24 cellular contexts compared by ENCODE assay signal in genomic region chr7:138645284-138645683, GRCh38. TPM values are rescaled to one million over a fixed set of nuclear protein-coding genes. Genes with fewer than 3 reads are reported as not detected.
DNase-seq lines count a peak whose midpoint lies in the region; ATAC-seq, FAIRE-seq and TF ChIP-seq lines count a peak whose summit lies in the region.
"Had no signal": no experiment of that assay in that cellular context is flagged by ENCODE, and none has a peak within 500 bp of the region (broad histone marks: within the 10 kb centered on the region; RNA-seq: fewer than 3 reads in every experiment).

No MANE protein-coding gene starts in this region.

- TF ChIP-seq CTCF in HEK293 (tag by site-specific recombination; IDR thresholded peaks at IDR 0.05) (no peak), VCaP (conservative IDR thresholded peaks at IDR 0.05) (peak; percentile 15; the same call in 1 of the 2 replicates), HepG2 (CRISPR knock-in tag; IDR thresholded peaks at IDR 0.05) (peak; percentile 60)

- ATAC-seq in HepG2 (peak; percentile 83), HG03280 (IDR thresholded peaks at IDR 0.05; ENCODE audit: unreplicated experiment) (no peak)
- ATAC-seq: activated T-cell treated with anti-CD3 and anti-CD28 coated beads, Interleukin-2, amount 50 U/mL, for 4 hours; gastroesophageal sphincter; left cardiac atrium; natural killer cell; stimulated activated memory B cell treated with anti-CD40 and anti-IgM and Interleukin-4, amounts not matched to agents 10 μg/mL and 1 μg/mL and 100 μg/mL, for 72 hours had no signal

- no peak for TF ChIP-seq RAD21 in HepG2 (CRISPR knock-in tag; IDR thresholded peaks at IDR 0.05)

- FAIRE-seq in HepG2 (lab: Jason Lieb, UNC) = no peak
- FAIRE-seq: G401.6 had no signal

- no peaks in the 10 kb centered on the region for H3K36me3 ChIP-seq in HEK293 (ENCODE audit: control insufficient read depth in 2 of 2, insufficient read depth in 1 of 2, low read length in 2 of 2)
- H3K36me3 ChIP-seq in HepG2 (replicated peaks in 1 of 2; ENCODE audit: control insufficient read depth in 1 of 2, insufficient read depth in 2 of 2, low read length in 2 of 2) = no peaks in the 10 kb centered on the region
- H3K36me3 ChIP-seq: BLaER1 treated with 17β-estradiol and CSF1 and Interleukin-3, amounts not matched to agents 10 nM and 100 nM; gastroesophageal sphincter had no signal

- POLR2A ChIA-PET in HEK293 (lab: Yijun Ruan, JAX) = no interaction called here
- POLR2A ChIA-PET in HepG2 (lab: Yijun Ruan, JAX) = no interaction called here

- BruUV-seq in HepG2 (replicated peaks; lab: Mats Ljungman, UMichigan) = no TSS peak

- no peaks in the 10 kb centered on the region for H3K79me2 ChIP-seq in HepG2 (ENCODE audit: insufficient read depth, low read length)

- H3K4me1 ChIP-seq in HEK293 (ENCODE audit: control insufficient read depth, insufficient read depth, low read length) (no peaks in the 10 kb centered on the region), HepG2 (ENCODE audit: insufficient read depth, low read length) (no peaks in the 10 kb centered on the region)
- H3K4me1 ChIP-seq: BLaER1 treated with 17β-estradiol and CSF1 and Interleukin-3, amounts not matched to agents 10 nM and 100 nM; gastroesophageal sphincter had no signal

- no peaks in the 10 kb centered on the region for H4K20me1 ChIP-seq in HepG2 (ENCODE audit: insufficient read depth, low read length)
- H4K20me1 ChIP-seq: BLaER1 treated with 17β-estradiol and CSF1 and Interleukin-3, amounts not matched to agents 10 nM and 100 nM had no signal

- no peak overlapping the region for H3K9ac ChIP-seq in HepG2 (ENCODE audit: insufficient read depth, low read depth, low read length)
- H3K9ac ChIP-seq: BLaER1 treated with 17β-estradiol and CSF1 and Interleukin-3, amounts not matched to agents 10 nM and 100 nM; KMS-11 had no signal

- intact Hi-C loops in HepG2 (cut with micrococcal nuclease; ENCODE audit: unreplicated experiment) = no loop called here
- intact Hi-C loops in cardiac septum (cut with DNase I) = no loop called here

- CTCF ChIA-PET in HEK293 (lab: Yijun Ruan, JAX) (interaction anchor here (0.6 kb wide), 2 partner anchors 21 to 35 kb away, joined by 3 read pairs; no protein-coding TSS in a partner anchor), HepG2 (lab: Yijun Ruan, JAX; ENCODE audit: low intra/inter-chr PET ratio, low total read pairs) (interaction anchor here (1.4 kb wide), 1 partner anchor 94 kb away, joined by 5 read pairs; no protein-coding TSS in a partner anchor)

- in situ Hi-C loops in HepG2 (cut with HindIII; ENCODE audit: extremely low pct_ligation_motif_present, low pct_unique_long_range_greater_than_20kb) = no loop called here

- H3K4me2 ChIP-seq in HepG2 (ENCODE audit: low read depth, low read length) = no peak overlapping the region
- H3K4me2 ChIP-seq: BLaER1 treated with 17β-estradiol and CSF1 and Interleukin-3, amounts not matched to agents 10 nM and 100 nM; KMS-11; PC-9 had no signal

- H3K4me3 ChIP-seq in HEK293 (ENCODE audit: low read depth, low read length) = no peak overlapping the region
- H3K4me3 ChIP-seq in HepG2 (replicated peaks in 1 of 3; ENCODE audit: insufficient read depth in 1 of 3, low read depth in 2 of 3, low read length in 3 of 3) = no peak overlapping the region
- H3K4me3 ChIP-seq: BLaER1 treated with 17β-estradiol and CSF1 and Interleukin-3, amounts not matched to agents 10 nM and 100 nM; gastroesophageal sphincter; PC-9 had no signal

- no peak overlapping the region for H2AFZ ChIP-seq in HepG2 (ENCODE audit: low read length)
- H2AFZ ChIP-seq: PC-9 had no signal

- 58% methylated on average over 7 of the region's 7 CpGs for WGBS in HepG2 (ENCODE audit: low lambda C conversion rate)

- no peak for TF ChIP-seq POLR2A in HepG2 (IDR thresholded peaks at IDR 0.05; ENCODE audit: insufficient read depth in 1 of 2, low read depth in 2 of 2, low read length in 2 of 2)

- H3K27ac ChIP-seq in HEK293 (ENCODE audit: extremely low read depth, low read depth, low read length) = no peak overlapping the region
- H3K27ac ChIP-seq in VCaP = no peak overlapping the region
- no peak overlapping the region for H3K27ac ChIP-seq in HepG2 (ENCODE audit: extremely low read length, insufficient read depth, low read length)
- H3K27ac ChIP-seq: BLaER1 treated with 17β-estradiol and CSF1 and Interleukin-3, amounts not matched to agents 10 nM and 100 nM; gastroesophageal sphincter; KMS-11; PC-9 had no signal

- H3K9me3 ChIP-seq in HEK293 (ENCODE audit: control insufficient read depth, insufficient read depth, low read depth, low read length) (no peaks in the 10 kb centered on the region), HepG2 (ENCODE audit: low read length) (no peaks in the 10 kb centered on the region)
- H3K9me3 ChIP-seq: gastroesophageal sphincter had no signal

- H3K27me3 ChIP-seq in HepG2 (ENCODE audit: control insufficient read depth in 1 of 2, insufficient read depth in 2 of 2, low read length in 2 of 2) = no peaks in the 10 kb centered on the region
- H3K27me3 ChIP-seq: BLaER1 treated with 17β-estradiol and CSF1 and Interleukin-3, amounts not matched to agents 10 nM and 100 nM; gastroesophageal sphincter had no signal

- peak; percentile 16 for DNase-seq in NCI-H146 (lab: John Stamatoyannopoulos, UW)
- DNase-seq in NCI-H146 treated with DMSO at 0.1 percent for 48 hours (lab: John Stamatoyannopoulos, UW; ENCODE audit: unreplicated experiment) = no peak
- DNase-seq in HepG2 (ENCODE audit: low spot score) = peak; percentile 15
- DNase-seq in activated CD4-positive, alpha-beta T cell treated with anti-CD3 and anti-CD28 coated beads, Interleukin-2, amount 50 U/mL, for 4 hours = no peak
- no peak for DNase-seq in cardiac septum (ENCODE audit: low spot score)
- DNase-seq: activated naive CD4-positive, alpha-beta T cell treated with anti-CD3 and anti-CD28 coated beads, Interleukin-2, amount 10 ng/mL, durations not matched to agents 7 days and 5 days; activated T-cell treated with anti-CD3 and anti-CD28 coated beads, Interleukin-2, amount 50 U/mL, for 4 hours; left cardiac atrium; natural killer cell; NCI-H1092; NCI-H2107; NCI-H524 treated with DMSO at 0.1 percent for 48 hours; PC-9; SIG-M5; T-helper 2 cell had no signal

- TF ChIP-seq EP300 in HepG2 (IDR thresholded peaks at IDR 0.05; ENCODE audit: low read depth in 2 of 2, low read length in 2 of 2) = no peak
- no peak for TF ChIP-seq EP300 in HepG2 (CRISPR knock-in tag; IDR thresholded peaks at IDR 0.05; ENCODE audit: borderline replicate concordance)

TF ChIP-seq in HEK293, 187 proteins besides CTCF, POLR2A, EP300 and RAD21 (continues in another document):
- 0 out of 2 replicates have a peak, but pooled peaks have one; percentile 34 for TF ChIP-seq ZNF341 (tag by site-specific recombination; IDR thresholded peaks at IDR 0.05; ENCODE audit: low read depth)
- TF ChIP-seq, protein P1, sequence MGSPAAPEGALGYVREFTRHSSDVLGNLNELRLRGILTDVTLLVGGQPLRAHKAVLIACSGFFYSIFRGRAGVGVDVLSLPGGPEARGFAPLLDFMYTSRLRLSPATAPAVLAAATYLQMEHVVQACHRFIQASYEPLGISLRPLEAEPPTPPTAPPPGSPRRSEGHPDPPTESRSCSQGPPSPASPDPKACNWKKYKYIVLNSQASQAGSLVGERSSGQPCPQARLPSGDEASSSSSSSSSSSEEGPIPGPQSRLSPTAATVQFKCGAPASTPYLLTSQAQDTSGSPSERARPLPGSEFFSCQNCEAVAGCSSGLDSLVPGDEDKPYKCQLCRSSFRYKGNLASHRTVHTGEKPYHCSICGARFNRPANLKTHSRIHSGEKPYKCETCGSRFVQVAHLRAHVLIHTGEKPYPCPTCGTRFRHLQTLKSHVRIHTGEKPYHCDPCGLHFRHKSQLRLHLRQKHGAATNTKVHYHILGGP (tag by site-specific recombination; IDR thresholded peaks at IDR 0.05) = no peak
- TF ChIP-seq ZNF707 (tag by site-specific recombination; IDR thresholded peaks at IDR 0.05) = no peak

TF ChIP-seq in HepG2, 621 proteins besides CTCF, POLR2A, EP300 and RAD21 (continues in another document):
- TF ChIP-seq ELF3 (CRISPR knock-in tag; IDR thresholded peaks at IDR 0.05) (peak; percentile 36; the same call in 1 of the 2 replicates), FOXP1 (IDR thresholded peaks at IDR 0.05) (no peak), FOXP1 (CRISPR knock-in tag; IDR thresholded peaks at IDR 0.05) (no peak), ZFP36 (IDR thresholded peaks at IDR 0.05; ENCODE audit: borderline replicate concordance, low read depth, low read length, partially characterized antibody) (no peak), ZNF329 (CRISPR knock-in tag; IDR thresholded peaks at IDR 0.05; ENCODE audit: low read depth) (no peak)

RNA-seq across cellular contexts. Expression of gene SVOPL, which starts 55.9 kb away (rescaled TPM):
- total RNA-seq in HepG2 (2016; rRNA removed; fragmentation: Illumina TruSeq; extraction: Trizol) (not detected in 2 replicates), cardiac septum (not detected)
- not detected in 2 replicates for total RNA-seq in HepG2 (2016; cell fraction: cytosol; rRNA removed; fragmentation: Illumina TruSeq; extraction: Trizol; ENCODE audit: low read depth)
- total RNA-seq in HepG2 (2016; cell fraction: insoluble cytoplasmic fraction; rRNA removed; fragmentation: Illumina TruSeq; extraction: Trizol) = not detected in 2 replicates
- not detected in 2 replicates for total RNA-seq in HepG2 (2016; cell fraction: membrane; rRNA removed; fragmentation: Illumina TruSeq; extraction: Trizol)
- total RNA-seq in HepG2 (2016; cell fraction: nucleus; rRNA removed; fragmentation: Illumina TruSeq; extraction: Trizol) = not detected in 2 replicates
- not detected in 2 replicates for polyA plus RNA-seq in HepG2 (2011; rRNA removed)
- polyA plus RNA-seq in HepG2 (2011; cell fraction: cytosol; rRNA removed) = 0.04 TPM in 1 of 2 replicates, not detected in the other
- polyA plus RNA-seq in HepG2 (2011; cell fraction: nucleus; rRNA removed) = not detected in 2 replicates
- polyA plus RNA-seq in HepG2 (2012) = not detected in 2 replicates
- not detected in 2 replicates for polyA plus RNA-seq in HepG2 (2016; cell fraction: cytosol; fragmentation: Illumina TruSeq; extraction: Trizol; ENCODE audit: low read depth)
- polyA plus RNA-seq in HepG2 (2016; cell fraction: insoluble cytoplasmic fraction; fragmentation: Illumina TruSeq; extraction: Trizol; ENCODE audit: low read depth) = not detected in 2 replicates
- polyA plus RNA-seq in HepG2 (2016; cell fraction: membrane; fragmentation: Illumina TruSeq; extraction: Trizol; ENCODE audit: low read depth) = not detected in 2 replicates
- polyA plus RNA-seq in HepG2 (2016; cell fraction: nucleus; fragmentation: Illumina TruSeq; extraction: Trizol; ENCODE audit: insufficient read depth, low read depth) = not detected in 2 replicates
- polyA minus RNA-seq in HepG2 (2011; rRNA and poly(A)+ RNA removed; ENCODE audit: low replicate concordance) = 23.0 TPM in 1 of 2 replicates, not detected in the other
- 1.2 TPM in 1 of 2 replicates, not detected in the other for polyA minus RNA-seq in HepG2 (2011; cell fraction: cytosol; rRNA and poly(A)+ RNA removed)
- polyA minus RNA-seq in HepG2 (2011; cell fraction: nucleus; rRNA and poly(A)+ RNA removed) = 0.52 TPM in 1 of 2 replicates, not detected in the other
- total RNA-seq: A172; activated T-cell treated with anti-CD3 and anti-CD28 coated beads, Interleukin-2, amount 50 U/mL, for 4 hours; left cardiac atrium; natural killer cell had no signal

Comparison
In these comparisons a context has a peak if more than half of its experiments do, and no peak if none do; other contexts are left out.
1. DNase-seq: peak in NCI-H146 (single experiment) and HepG2 (single experiment); none in NCI-H146 treated with DMSO at 0.1 percent for 48 hours (single experiment), activated CD4-positive, alpha-beta T cell treated with anti-CD3 and anti-CD28 coated beads, Interleukin-2, amount 50 U/mL, for 4 hours (0 of 2) and cardiac septum (single experiment).